ENCODE assay signal across 8 cellular contexts in the genomic region with DNA sequence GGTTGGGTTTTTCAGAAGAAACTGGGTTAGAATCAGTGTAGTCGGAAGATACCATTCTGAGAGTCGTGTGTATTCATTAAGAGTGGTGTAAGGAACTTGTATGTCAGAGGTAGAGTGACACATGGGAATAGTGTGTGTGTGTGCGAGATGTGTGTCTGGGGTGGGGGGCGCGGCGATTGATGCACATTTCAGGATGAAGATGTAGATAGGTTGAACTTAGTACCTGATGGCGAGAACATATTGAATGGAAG. TPM values are rescaled to one million over a fixed set of nuclear protein-coding genes. Genes with fewer than 3 reads are reported as not detected.
DNase-seq lines count a peak whose midpoint lies in the region; ATAC-seq and TF ChIP-seq lines count a peak whose summit lies in the region.

No MANE protein-coding gene starts in this region.

- H3K9me3 ChIP-seq in BLaER1 (no peaks in the 10 kb centered on the region), Loucy (ENCODE audit: insufficient read depth, low read depth, low read length) (no peaks in the 10 kb centered on the region), duodenal mucosa (ENCODE audit: control insufficient read depth in 1 of 2, low read length in 2 of 2) (no peaks in the 10 kb centered on the region), aorta (ENCODE audit: control insufficient read depth, low read length) (no peaks in the 10 kb centered on the region)

- WGBS in aorta, 2 donors: 11 to 18% methylated on average over 7 of the region's 7 CpGs

- H4K20me1 ChIP-seq in BLaER1: peaks cover 43% of the 10 kb centered on the region
- H4K20me1 ChIP-seq in Loucy (ENCODE audit: insufficient read depth, low read length, poor library complexity, severe bottlenecking): peaks cover 51% of the 10 kb centered on the region

- peak overlapping the region; percentile 100 for H3K27ac ChIP-seq in BLaER1
- no peak overlapping the region for H3K27ac ChIP-seq in duodenal mucosa (ENCODE audit: low read depth, low read length)
- no peak overlapping the region for H3K27ac ChIP-seq in aorta (ENCODE audit: low read depth in 1 of 2, low read length in 2 of 2)

- DNase-seq in DMS 273 treated with DMSO at 0.1 percent for 48 hours (lab: John Stamatoyannopoulos, UW) (no peak), aorta (no peak), NCI-H1092 treated with DMSO at 0.1 percent for 48 hours (lab: John Stamatoyannopoulos, UW) (no peak)

- H3K9ac ChIP-seq in BLaER1: peak overlapping the region; percentile 99
- H3K9ac ChIP-seq in Loucy (ENCODE audit: low read depth, low read length, poor library complexity, severe bottlenecking): peak overlapping the region; percentile 96
- peak overlapping the region; percentile 79 to 93 for H3K9ac ChIP-seq in duodenal mucosa (ENCODE audit: low read depth in 1 of 2, low read length in 2 of 2)

- H3K4me1 ChIP-seq in BLaER1: peaks cover 58% of the 10 kb centered on the region
- H3K4me1 ChIP-seq in Loucy (ENCODE audit: insufficient read depth, low read length, poor library complexity, severe bottlenecking): peaks cover 51% of the 10 kb centered on the region
- H3K4me1 ChIP-seq in duodenal mucosa (ENCODE audit: control insufficient read depth in 1 of 2, insufficient read depth in 2 of 2, low read length in 2 of 2): peaks cover 6 to 28% of the 10 kb centered on the region in 2 donors
- no peaks in the 10 kb centered on the region for H3K4me1 ChIP-seq in aorta (ENCODE audit: control insufficient read depth in 1 of 2, insufficient read depth in 2 of 2, low read length in 2 of 2)

- H3K27ac Mint-ChIP-seq in nephron: peak overlapping the region; percentile 96 to 99 (median 98)

- H2AFZ ChIP-seq in Loucy (ENCODE audit: low read length): 0 out of 2 replicates have a peak overlapping the region, but pooled peaks have one; percentile 84

- H3K9me2 ChIP-seq in Loucy (replicated peaks; ENCODE audit: low read depth, low read length): no peaks in the 10 kb centered on the region

- H3F3A ChIP-seq in Loucy (ENCODE audit: low read depth): peaks cover 8% of the 10 kb centered on the region; the same call in 1 of the 2 replicates

- no peaks in the 10 kb centered on the region for H3K9me3 Mint-ChIP-seq in nephron

- TF ChIP-seq CTCF in Loucy (conservative IDR thresholded peaks at IDR 0.05; ENCODE audit: low read length) (no peak), nephron (IDR thresholded peaks at IDR 0.05; ENCODE audit: unreplicated experiment in 3 of 3) (no peak)

- intact Hi-C loops in aorta (cut with DNase I): loop anchor here (2.0 to 5.0 kb wide), 3 partner anchors 69 to 159 kb away; no protein-coding TSS in a partner anchor

- peaks cover 7% of the 10 kb centered on the region for H3K36me3 Mint-ChIP-seq in nephron (ENCODE audit: low read depth)

- peak overlapping the region; percentile 89 to 93 (median 91) for H3K4me3 Mint-ChIP-seq in nephron

- no peaks in the 10 kb centered on the region for H3K27me3 ChIP-seq in BLaER1
- H3K27me3 ChIP-seq in Loucy (ENCODE audit: insufficient read depth, low read length, poor library complexity, severe bottlenecking): no peaks in the 10 kb centered on the region
- H3K27me3 ChIP-seq in duodenal mucosa (ENCODE audit: control insufficient read depth in 1 of 2, insufficient read depth in 2 of 2, low read length in 2 of 2): no peaks in the 10 kb centered on the region
- H3K27me3 ChIP-seq in aorta (ENCODE audit: control insufficient read depth in 1 of 2, insufficient read depth in 2 of 2, low read length in 1 of 2): no peaks in the 10 kb centered on the region

- H3K4me3 ChIP-seq in BLaER1: peak overlapping the region; percentile 98
- H3K4me3 ChIP-seq in Loucy (ENCODE audit: low read length, poor library complexity, severe bottlenecking): peak overlapping the region; percentile 78
- H3K4me3 ChIP-seq in duodenal mucosa (ENCODE audit: low read depth in 1 of 2, low read length in 2 of 2): peak overlapping the region; percentile 90 to 93
- peak overlapping the region in 1 of 2 donors; percentile 59 for H3K4me3 ChIP-seq in aorta (ENCODE audit: low read length in 2 of 2)

- ATAC-seq in GM19351 (IDR thresholded peaks at IDR 0.05; ENCODE audit: unreplicated experiment): no peak
- ATAC-seq in aorta (ENCODE audit: low FRiP score): no peak

- H3K27me3 Mint-ChIP-seq in nephron (ENCODE audit: low read depth): no peaks in the 10 kb centered on the region

- peaks cover 12% of the 10 kb centered on the region for H3K4me1 Mint-ChIP-seq in nephron

- H3K79me2 ChIP-seq in Loucy (ENCODE audit: insufficient read depth, low read length): peaks cover 59% of the 10 kb centered on the region

- H3K36me3 ChIP-seq in BLaER1 (no peaks in the 10 kb centered on the region), Loucy (ENCODE audit: insufficient read depth, low read length) (no peaks in the 10 kb centered on the region), duodenal mucosa (ENCODE audit: control insufficient read depth in 1 of 2, insufficient read depth in 2 of 2, low read length in 2 of 2) (no peaks in the 10 kb centered on the region), aorta (ENCODE audit: control insufficient read depth in 1 of 2, insufficient read depth in 2 of 2, low read length in 1 of 2) (no peaks in the 10 kb centered on the region)

- H3K4me2 ChIP-seq in BLaER1 (peak overlapping the region; percentile 90), Loucy (ENCODE audit: low read depth, low read length, poor library complexity, severe bottlenecking) (peak overlapping the region; percentile 91)

RNA-seq across cellular contexts. Expression of gene SMG7, which starts 0.9 kb away (rescaled TPM):
- total RNA-seq in aorta: 10 to 100 TPM; 31.0 to 51.0 TPM
- 10 to 100 TPM in 1 of 2 donors, 1 to 10 TPM in 1; 7.4 to 17.1 TPM for polyA plus RNA-seq in aorta

RNA-seq across cellular contexts. Expression of gene NMNAT2, which starts 55.0 kb away (rescaled TPM):
- total RNA-seq in aorta: 1 to 10 TPM; 1.3 to 2.8 TPM
- under 1 TPM in 1 of 2 donors, not detected in 1; 0.25 TPM for polyA plus RNA-seq in aorta
